In genomic region chr13:38308736-38309135, GRCh38 we compare ENCODE assay signal across 16 cellular contexts. TPM values are rescaled to one million over a fixed set of nuclear protein-coding genes. Genes with fewer than 3 reads are reported as not detected.
A peak's percentile ranks its signal among the peaks of the same experiment; 100 is the strongest.
DNase-seq lines count a peak whose midpoint lies in the region; ATAC-seq and TF ChIP-seq lines count a peak whose summit lies in the region.
"Had no signal": no experiment of that assay in that cellular context is flagged by ENCODE, and none has a peak within 500 bp of the region (broad histone marks: within the 10 kb centered on the region; RNA-seq: fewer than 3 reads in every experiment).

No MANE protein-coding gene starts in this region.

- peaks cover 4% of the 10 kb centered on the region for H3K9me3 Mint-ChIP-seq in activated T-helper 2 cell treated with anti-CD3 and anti-CD28 coated beads, Interferon-gamma antibody, Interleukin-2, Interleukin-4, amounts not matched to agents 10 μg/mL and 5 μg/mL and 100 μg/mL, durations not matched to agents 14 hours and 24 hours and 36 hours

- no peak for TF ChIP-seq CTCF in AG09309 (IDR thresholded peaks at IDR 0.05; ENCODE audit: control insufficient read depth, insufficient read depth, low read depth, low read length, missing control alignments)
- TF ChIP-seq CTCF in brain microvascular endothelial cell (IDR thresholded peaks at IDR 0.05; ENCODE audit: low read depth, low read length, missing control alignments), result no peak
- TF ChIP-seq CTCF in kidney epithelial cell (IDR thresholded peaks at IDR 0.05; ENCODE audit: insufficient read depth, low read length, poor library complexity, severe bottlenecking), result no peak
- TF ChIP-seq CTCF in psoas muscle (IDR thresholded peaks at IDR 0.05), result no peak

- no peaks in the 10 kb centered on the region for H3K36me3 ChIP-seq in brain microvascular endothelial cell (replicated peaks)
- no peaks in the 10 kb centered on the region for H3K36me3 ChIP-seq in kidney epithelial cell (ENCODE audit: control insufficient read depth, insufficient read depth, low read length)
- no peaks in the 10 kb centered on the region for H3K36me3 ChIP-seq in psoas muscle (ENCODE audit: insufficient read depth in 1 of 2, low read depth in 1 of 2)
- H3K36me3 ChIP-seq: cardiac muscle cell had no signal

- H3K27ac ChIP-seq in brain microvascular endothelial cell (no peak overlapping the region), psoas muscle (no peak overlapping the region)
- H3K27ac ChIP-seq: cardiac muscle cell had no signal

- H3K9me3 ChIP-seq in psoas muscle, result no peaks in the 10 kb centered on the region

- no peak overlapping the region for H3K4me3 ChIP-seq in AG09309 (ENCODE audit: control insufficient read depth, low read depth, low read length)
- H3K4me3 ChIP-seq in brain microvascular endothelial cell (ENCODE audit: low read depth, low read length), result no peak overlapping the region
- no peak overlapping the region for H3K4me3 ChIP-seq in kidney epithelial cell (ENCODE audit: low read depth, low read length)
- H3K4me3 ChIP-seq in psoas muscle, result no peak overlapping the region
- H3K4me3 ChIP-seq: cardiac muscle cell had no signal

- ATAC-seq in HG03139 (IDR thresholded peaks at IDR 0.05; ENCODE audit: unreplicated experiment) (no peak), psoas muscle (no peak)
- ATAC-seq: HepG2 had no signal

- no peaks in the 10 kb centered on the region for H3K4me1 Mint-ChIP-seq in activated T-helper 2 cell treated with anti-CD3 and anti-CD28 coated beads, Interferon-gamma antibody, Interleukin-2, Interleukin-4, amounts not matched to agents 10 μg/mL and 5 μg/mL and 100 μg/mL, durations not matched to agents 14 hours and 24 hours and 36 hours (ENCODE audit: low read depth)
- H3K4me1 Mint-ChIP-seq: B cell had no signal

- intact Hi-C loops in psoas muscle (cut with DNase I), result no loop called here
- intact Hi-C loops in activated T-helper 2 cell treated with anti-CD3 and anti-CD28 coated beads, Interferon-gamma antibody, Interleukin-2, Interleukin-4, amounts not matched to agents 10 μg/mL and 5 μg/mL and 100 μg/mL, durations not matched to agents 14 hours and 24 hours and 36 hours (cut with micrococcal nuclease), result no loop called here

- in situ Hi-C loops in brain microvascular endothelial cell (cut with HindIII; ENCODE audit: low pct_ligation_motif_present, low sequenced_read_pairs), result no loop called here

- H3K27me3 Mint-ChIP-seq in activated T-helper 2 cell treated with anti-CD3 and anti-CD28 coated beads, Interferon-gamma antibody, Interleukin-2, Interleukin-4, amounts not matched to agents 10 μg/mL and 5 μg/mL and 100 μg/mL, durations not matched to agents 14 hours and 24 hours and 36 hours (ENCODE audit: low read depth), result no peaks in the 10 kb centered on the region
- H3K27me3 Mint-ChIP-seq: B cell had no signal

- no peak overlapping the region for H3K4me3 Mint-ChIP-seq in activated T-helper 2 cell treated with anti-CD3 and anti-CD28 coated beads, Interferon-gamma antibody, Interleukin-2, Interleukin-4, amounts not matched to agents 10 μg/mL and 5 μg/mL and 100 μg/mL, durations not matched to agents 14 hours and 24 hours and 36 hours (ENCODE audit: low read depth)
- H3K4me3 Mint-ChIP-seq: B cell; T-helper 2 cell treated with Interferon-gamma antibody and Interleukin-4, amounts not matched to agents 5 μg/mL and 100 μg/mL, for 36 hours had no signal

- no peak overlapping the region for H3K27ac Mint-ChIP-seq in activated T-helper 2 cell treated with anti-CD3 and anti-CD28 coated beads, Interferon-gamma antibody, Interleukin-2, Interleukin-4, amounts not matched to agents 10 μg/mL and 5 μg/mL and 100 μg/mL, durations not matched to agents 14 hours and 24 hours and 36 hours
- H3K27ac Mint-ChIP-seq: B cell; T-helper 2 cell treated with Interferon-gamma antibody and Interleukin-4, amounts not matched to agents 5 μg/mL and 100 μg/mL, for 36 hours had no signal

- H3K36me3 Mint-ChIP-seq in activated T-helper 2 cell treated with anti-CD3 and anti-CD28 coated beads, Interferon-gamma antibody, Interleukin-2, Interleukin-4, amounts not matched to agents 10 μg/mL and 5 μg/mL and 100 μg/mL, durations not matched to agents 14 hours and 24 hours and 36 hours (ENCODE audit: low read depth), result no peaks in the 10 kb centered on the region

- no peaks in the 10 kb centered on the region for H3K27me3 ChIP-seq in brain microvascular endothelial cell (replicated peaks)
- no peaks in the 10 kb centered on the region for H3K27me3 ChIP-seq in kidney epithelial cell (ENCODE audit: control insufficient read depth, insufficient read depth, low read length)
- H3K27me3 ChIP-seq in psoas muscle (ENCODE audit: insufficient read depth in 3 of 3, low read length in 2 of 3), result no peaks in the 10 kb centered on the region
- H3K27me3 ChIP-seq: cardiac muscle cell had no signal

- DNase-seq in AG09309 (ENCODE audit: low read depth), result peak; percentile 52
- DNase-seq in HT1080 (ENCODE audit: low read depth), result peak; percentile 85
- peak; percentile 41 for DNase-seq in brain microvascular endothelial cell
- DNase-seq in kidney epithelial cell (ENCODE audit: low read depth), result peak; percentile 21
- no peak for DNase-seq in psoas muscle
- no peak for DNase-seq in activated T-helper 2 cell treated with anti-CD3 and anti-CD28 coated beads, Interferon-gamma antibody, Interleukin-2, Interleukin-4, amounts not matched to agents 10 μg/mL and 5 μg/mL and 100 μg/mL, durations not matched to agents 14 hours and 24 hours and 36 hours (ENCODE audit: low spot score)
- no peak for DNase-seq in stimulated activated CD4-positive, alpha-beta T cell treated with anti-CD3 and anti-CD28 coated beads, Interleukin-12 subunit alpha, Interleukin-12 subunit beta, amount 100 ng/mL, for 4 hours
- DNase-seq: activated CD4-positive, alpha-beta T cell treated with anti-CD3 and anti-CD28 coated beads, Interleukin-2, amount 50 U/mL, for 1 hour; NCI-H146; NCI-H510A treated with DMSO at 0.1 percent for 48 hours; occipital lobe had no signal

- 92 to 96% (median 95%) methylated on average over 2 of the region's 2 CpGs for WGBS in psoas muscle, 3 donors

- no peaks in the 10 kb centered on the region for H3K4me1 ChIP-seq in psoas muscle

RNA-seq across cellular contexts. Expression of gene UFM1, which starts 40.9 kb away (rescaled TPM):
- 29.3 and 33.5 TPM in 2 replicates for total RNA-seq in HT1080 (2014; rRNA removed; shearing (Covaris generic))
- polyA plus RNA-seq in HT1080 (2015; cell fraction: cytosol; rRNA removed), result 49.3 and 56.4 TPM in 2 replicates
- polyA plus RNA-seq in HT1080 (2015; cell fraction: nucleus; rRNA removed), result 74.5 and 78.4 TPM in 2 replicates
- total RNA-seq in kidney epithelial cell, result 74.1 and 97.8 TPM in 2 replicates
- 10 to 100 TPM; 19.8 to 35.8 (median 25.8) TPM for total RNA-seq in psoas muscle
- polyA plus RNA-seq in psoas muscle, result 10 to 100 TPM; 27.7 to 56.8 (median 42.9) TPM
- total RNA-seq in activated T-helper 2 cell treated with anti-CD3 and anti-CD28 coated beads, Interferon-gamma antibody, Interleukin-2, Interleukin-4, amounts not matched to agents 10 μg/mL and 5 μg/mL and 100 μg/mL, durations not matched to agents 14 hours and 24 hours and 36 hours, result 68.2 and 73.4 TPM in 2 replicates

Comparison
In these comparisons a context has a peak if more than half of its experiments do, and no peak if none do; other contexts are left out.
1. DNase-seq: peak in AG09309 (single experiment), HT1080 (single experiment), brain microvascular endothelial cell (single experiment) and kidney epithelial cell (single experiment); none in psoas muscle (0 of 2), activated T-helper 2 cell treated with anti-CD3 and anti-CD28 coated beads, Interferon-gamma antibody, Interleukin-2, Interleukin-4, amounts not matched to agents 10 μg/mL and 5 μg/mL and 100 μg/mL, durations not matched to agents 14 hours and 24 hours and 36 hours (single experiment) and stimulated activated CD4-positive, alpha-beta T cell treated with anti-CD3 and anti-CD28 coated beads, Interleukin-12 subunit alpha, Interleukin-12 subunit beta, amount 100 ng/mL, for 4 hours (single experiment).